1 cellular context compared by ENCODE assay signal in the genomic region with DNA sequence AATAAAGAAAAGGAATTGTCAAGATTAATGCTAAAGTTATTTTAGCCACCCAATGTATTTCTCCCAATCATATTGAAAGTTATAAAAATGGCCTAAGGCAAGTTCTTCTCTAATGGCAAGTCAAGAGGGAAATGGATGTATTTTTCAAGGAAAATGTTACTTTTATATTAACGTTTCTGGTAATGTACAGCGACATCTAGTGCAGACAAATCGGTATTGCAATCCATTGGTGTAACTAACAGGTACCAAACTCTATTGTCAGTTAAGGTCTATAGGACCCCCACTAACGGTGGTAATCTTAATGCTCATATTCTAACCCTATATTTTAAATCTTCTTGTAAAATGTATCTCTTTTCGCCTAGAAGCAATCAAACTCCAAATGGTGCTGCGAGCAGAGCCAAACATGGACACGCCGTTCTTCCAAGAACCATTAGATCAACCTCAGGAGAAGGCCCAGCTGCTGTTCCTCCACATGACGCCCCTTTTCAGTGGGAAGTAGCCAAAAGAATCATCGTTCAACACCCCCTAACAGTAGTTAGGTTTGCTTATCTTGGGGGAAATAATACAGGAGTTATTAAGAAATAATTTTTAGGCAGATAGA.
TF ChIP-seq lines count a peak whose summit lies in the region.

No MANE protein-coding gene starts in this region.

TF ChIP-seq in H1, 55 proteins besides CTCF, POLR2A, EP300 and RAD21:
- TF ChIP-seq RXRA (IDR thresholded peaks at IDR 0.05; ENCODE audit: insufficient read depth, low read depth, low read length), result no peak
- TF ChIP-seq CBX8 (IDR thresholded peaks at IDR 0.05; ENCODE audit: borderline replicate concordance, low read depth, low read length), result no peak
- TF ChIP-seq SIRT6 (IDR thresholded peaks at IDR 0.05; ENCODE audit: low read length), result no peak
